ENCODE assay signal across 16 cellular contexts in the genomic region with DNA sequence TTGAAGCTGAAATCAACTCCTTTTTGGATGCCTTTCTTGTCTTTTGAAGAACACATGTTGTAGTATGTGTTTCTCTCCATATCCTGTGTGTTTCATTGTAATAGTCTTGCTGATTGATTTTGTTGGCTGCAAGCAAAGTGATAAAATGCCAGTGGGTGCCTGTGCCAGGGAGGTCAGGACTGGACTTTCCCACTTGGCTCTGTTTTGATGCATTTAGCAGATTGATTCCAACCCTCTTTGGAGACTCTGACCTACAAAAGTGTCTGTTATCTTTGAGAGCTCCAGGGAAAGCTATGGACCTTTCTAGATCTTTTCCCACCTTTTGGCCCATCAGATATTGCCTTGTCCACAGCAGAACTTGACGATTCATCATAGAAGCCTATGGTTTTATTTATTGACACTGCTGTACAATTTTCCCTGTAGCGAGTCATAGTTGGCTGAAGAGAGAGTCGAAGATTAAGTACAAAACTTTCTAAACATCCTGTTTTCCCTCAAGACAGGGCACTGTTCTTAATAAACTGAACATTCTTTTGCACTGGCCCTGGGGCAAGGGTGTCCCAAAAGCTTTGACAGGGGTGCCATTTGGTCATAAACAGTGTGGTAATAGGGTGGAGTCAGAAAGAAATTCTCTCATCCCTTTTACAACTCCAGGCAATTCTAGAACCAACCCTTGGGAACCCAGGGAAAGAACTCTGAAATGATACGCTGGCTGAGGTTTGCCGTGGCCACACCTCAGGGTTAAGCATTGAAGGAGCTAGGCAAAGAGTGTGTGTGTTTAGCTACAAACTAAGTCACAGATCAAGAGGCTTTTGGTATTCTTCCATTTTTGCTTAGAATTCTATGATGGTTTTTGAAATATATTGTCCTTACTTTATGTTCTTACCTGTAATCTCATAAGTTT. TPM values are rescaled to one million over a fixed set of nuclear protein-coding genes. Genes with fewer than 3 reads are reported as not detected.
DNase-seq lines count a peak whose midpoint lies in the region; ATAC-seq, FAIRE-seq and TF ChIP-seq lines count a peak whose summit lies in the region.
"Had no signal": no experiment of that assay in that cellular context is flagged by ENCODE, and none has a peak within 500 bp of the region (broad histone marks: within the 10 kb centered on the region; RNA-seq: fewer than 3 reads in every experiment).

No MANE protein-coding gene starts in this region.

- TF ChIP-seq POLR2A in HepG2 (IDR thresholded peaks at IDR 0.05; ENCODE audit: insufficient read depth in 1 of 2, low read depth in 2 of 2, low read length in 2 of 2) (no peak), GM12891 (IDR thresholded peaks at IDR 0.05; ENCODE audit: low read depth, low read length) (no peak)

- POLR2A ChIA-PET in HepG2 (lab: Yijun Ruan, JAX), result no interaction called here

- peaks cover 59% of the 10 kb centered on the region for H3K36me3 Mint-ChIP-seq in activated T-helper 2 cell treated with anti-CD3 and anti-CD28 coated beads, Interferon-gamma antibody, Interleukin-2, Interleukin-4, amounts not matched to agents 10 μg/mL and 5 μg/mL and 100 μg/mL, durations not matched to agents 14 hours and 24 hours and 36 hours (ENCODE audit: low read depth)
- peaks cover 31% of the 10 kb centered on the region for H3K36me3 Mint-ChIP-seq in type B pancreatic cell

- peaks cover 3 to 14% (median 11%) of the 10 kb centered on the region in 4 donors for H3K4me1 ChIP-seq in liver (ENCODE audit: control insufficient read depth in 4 of 4, insufficient read depth in 4 of 4, low read length in 3 of 4)
- no peaks in the 10 kb centered on the region for H3K4me1 ChIP-seq in HepG2 (ENCODE audit: insufficient read depth, low read length)
- H3K4me1 ChIP-seq in foreskin keratinocyte, result peaks cover 17% of the 10 kb centered on the region
- H3K4me1 ChIP-seq: uterus had no signal

- H3K9ac ChIP-seq in liver (ENCODE audit: low read depth in 1 of 2, low read length in 2 of 2) (no peak overlapping the region), HepG2 (ENCODE audit: insufficient read depth, low read depth, low read length) (no peak overlapping the region)
- H3K9ac ChIP-seq: BLaER1 treated with 17β-estradiol and CSF1 and Interleukin-3, amounts not matched to agents 10 nM and 100 nM had no signal

- H3K79me2 ChIP-seq in HepG2 (ENCODE audit: insufficient read depth, low read length), result peaks cover 67% of the 10 kb centered on the region

- H4K20me1 ChIP-seq in HepG2 (ENCODE audit: insufficient read depth, low read length), result no peaks in the 10 kb centered on the region

- no peaks in the 10 kb centered on the region for H3K27me3 Mint-ChIP-seq in activated T-helper 2 cell treated with anti-CD3 and anti-CD28 coated beads, Interferon-gamma antibody, Interleukin-2, Interleukin-4, amounts not matched to agents 10 μg/mL and 5 μg/mL and 100 μg/mL, durations not matched to agents 14 hours and 24 hours and 36 hours (ENCODE audit: low read depth)
- H3K27me3 Mint-ChIP-seq in type B pancreatic cell, result no peaks in the 10 kb centered on the region
- H3K27me3 Mint-ChIP-seq: activated CD4-positive, alpha-beta memory T cell treated with anti-CD3 and anti-CD28 coated beads, Interleukin-2, amount 10 ng/mL, durations not matched to agents 7 days and 5 days; naive B cell had no signal

- H3K36me3 ChIP-seq in liver (ENCODE audit: control insufficient read depth in 4 of 4, insufficient read depth in 3 of 4, low read depth in 1 of 4, low read length in 3 of 4) (peaks cover 0 to 1% (median 0%) of the 10 kb centered on the region in 4 donors), HepG2 (replicated peaks in 1 of 2; ENCODE audit: control insufficient read depth in 1 of 2, insufficient read depth in 2 of 2, low read length in 2 of 2) (peaks cover 4 to 16% of the 10 kb centered on the region in 2 experiments; a peak in 4 of 5 replicates)
- H3K36me3 ChIP-seq: uterus had no signal

- ATAC-seq in HepG2 (no peak), foreskin keratinocyte (peak; percentile 56), GM21786 (IDR thresholded peaks at IDR 0.05; ENCODE audit: unreplicated experiment) (no peak)

- H3K27me3 ChIP-seq in liver (ENCODE audit: control insufficient read depth in 4 of 4, insufficient read depth in 4 of 4, low read length in 3 of 4) (no peaks in the 10 kb centered on the region), HepG2 (ENCODE audit: control insufficient read depth in 1 of 2, insufficient read depth in 2 of 2, low read length in 2 of 2) (no peaks in the 10 kb centered on the region), foreskin keratinocyte (no peaks in the 10 kb centered on the region)
- H3K27me3 ChIP-seq: BLaER1 treated with 17β-estradiol and CSF1 and Interleukin-3, amounts not matched to agents 10 nM and 100 nM; spleen; uterus had no signal

- peaks cover 4% of the 10 kb centered on the region for H3K9me3 Mint-ChIP-seq in activated T-helper 2 cell treated with anti-CD3 and anti-CD28 coated beads, Interferon-gamma antibody, Interleukin-2, Interleukin-4, amounts not matched to agents 10 μg/mL and 5 μg/mL and 100 μg/mL, durations not matched to agents 14 hours and 24 hours and 36 hours
- peaks cover 8% of the 10 kb centered on the region for H3K9me3 Mint-ChIP-seq in type B pancreatic cell
- H3K9me3 Mint-ChIP-seq: activated CD4-positive, alpha-beta memory T cell treated with anti-CD3 and anti-CD28 coated beads, Interleukin-2, amount 10 ng/mL, durations not matched to agents 7 days and 5 days had no signal

- H2AFZ ChIP-seq in HepG2 (ENCODE audit: low read length), result no peak overlapping the region

- H3K27ac Mint-ChIP-seq in activated T-helper 2 cell treated with anti-CD3 and anti-CD28 coated beads, Interferon-gamma antibody, Interleukin-2, Interleukin-4, amounts not matched to agents 10 μg/mL and 5 μg/mL and 100 μg/mL, durations not matched to agents 14 hours and 24 hours and 36 hours, result peak overlapping the region; percentile 67
- H3K27ac Mint-ChIP-seq in type B pancreatic cell, result peak overlapping the region; percentile 33
- H3K27ac Mint-ChIP-seq: naive B cell had no signal

- TF ChIP-seq RAD21 in liver (IDR thresholded peaks at IDR 0.05) (peak; percentile 46 to 53), HepG2 (CRISPR knock-in tag; IDR thresholded peaks at IDR 0.05) (no peak)

- TF ChIP-seq CTCF in liver (IDR thresholded peaks at IDR 0.05; ENCODE audit: low read depth, low read length, missing input control), result no peak
- no peak for TF ChIP-seq CTCF in HepG2 (CRISPR knock-in tag; IDR thresholded peaks at IDR 0.05)
- no peak for TF ChIP-seq CTCF in foreskin keratinocyte (conservative IDR thresholded peaks at IDR 0.05)
- TF ChIP-seq CTCF in type B pancreatic cell (conservative IDR thresholded peaks at IDR 0.05), result no peak

- DNase-seq in HepG2 (ENCODE audit: low spot score) (no peak), foreskin keratinocyte (peak in 1 of 2 donors; percentile 29), type B pancreatic cell (ENCODE audit: extremely low spot score, unreplicated experiment) (no peak), GM12891 (ENCODE audit: insufficient read length, low spot score) (no peak), NAMALWA (ENCODE audit: low spot score) (no peak)
- no peak for DNase-seq in activated T-helper 2 cell treated with anti-CD3 and anti-CD28 coated beads, Interferon-gamma antibody, Interleukin-2, Interleukin-4, amounts not matched to agents 10 μg/mL and 5 μg/mL and 100 μg/mL, durations not matched to agents 14 hours and 24 hours and 36 hours (ENCODE audit: low spot score)
- DNase-seq: activated CD4-positive, alpha-beta memory T cell treated with anti-CD3 and anti-CD28 coated beads, Interleukin-2, amount 10 ng/mL, durations not matched to agents 7 days and 5 days; effector CD8-positive, alpha-beta T cell; naive B cell; NCI-H2171 treated with DMSO at 0.1 percent for 48 hours; spleen; uterus had no signal

- no peak overlapping the region for H3K4me3 Mint-ChIP-seq in activated T-helper 2 cell treated with anti-CD3 and anti-CD28 coated beads, Interferon-gamma antibody, Interleukin-2, Interleukin-4, amounts not matched to agents 10 μg/mL and 5 μg/mL and 100 μg/mL, durations not matched to agents 14 hours and 24 hours and 36 hours (ENCODE audit: low read depth)
- H3K4me3 Mint-ChIP-seq in type B pancreatic cell, result no peak overlapping the region
- H3K4me3 Mint-ChIP-seq: activated CD4-positive, alpha-beta memory T cell treated with anti-CD3 and anti-CD28 coated beads, Interleukin-2, amount 10 ng/mL, durations not matched to agents 7 days and 5 days; naive B cell had no signal

- H3K4me2 ChIP-seq in HepG2 (ENCODE audit: low read depth, low read length), result no peak overlapping the region

- WGBS in liver, result 52% methylated on average over 5 of the region's 5 CpGs
- 92% methylated on average over 5 of the region's 5 CpGs for WGBS in HepG2 (ENCODE audit: low lambda C conversion rate)

- H3K4me1 Mint-ChIP-seq in activated T-helper 2 cell treated with anti-CD3 and anti-CD28 coated beads, Interferon-gamma antibody, Interleukin-2, Interleukin-4, amounts not matched to agents 10 μg/mL and 5 μg/mL and 100 μg/mL, durations not matched to agents 14 hours and 24 hours and 36 hours (ENCODE audit: low read depth), result peaks cover 39% of the 10 kb centered on the region
- H3K4me1 Mint-ChIP-seq in type B pancreatic cell (ENCODE audit: unreplicated experiment), result peaks cover 20% of the 10 kb centered on the region

- intact Hi-C loops in HepG2 (cut with micrococcal nuclease; ENCODE audit: unreplicated experiment), result no loop called here
- intact Hi-C loops in activated T-helper 2 cell treated with anti-CD3 and anti-CD28 coated beads, Interferon-gamma antibody, Interleukin-2, Interleukin-4, amounts not matched to agents 10 μg/mL and 5 μg/mL and 100 μg/mL, durations not matched to agents 14 hours and 24 hours and 36 hours (cut with micrococcal nuclease), result loop anchor here (1.0 to 2.0 kb wide), 2 partner anchors 37 to 51 kb away; no protein-coding TSS in a partner anchor

- FAIRE-seq in HepG2 (lab: Jason Lieb, UNC), result no peak
- no peak for FAIRE-seq in GM12891 (lab: Jason Lieb, UNC)

- TF ChIP-seq EP300 in HepG2 (IDR thresholded peaks at IDR 0.05; ENCODE audit: low read depth in 2 of 2, low read length in 2 of 2) (no peak), HepG2 (CRISPR knock-in tag; IDR thresholded peaks at IDR 0.05; ENCODE audit: borderline replicate concordance) (no peak)

- H3K27ac ChIP-seq in liver (ENCODE audit: low read depth in 1 of 2, low read length in 2 of 2), result peak overlapping the region in 1 of 2 donors; percentile 28
- no peak overlapping the region for H3K27ac ChIP-seq in HepG2 (ENCODE audit: extremely low read length, insufficient read depth, low read length)
- no peak overlapping the region for H3K27ac ChIP-seq in foreskin keratinocyte
- H3K27ac ChIP-seq: BLaER1 treated with 17β-estradiol and CSF1 and Interleukin-3, amounts not matched to agents 10 nM and 100 nM; uterus had no signal

- in situ Hi-C loops in HepG2 (cut with HindIII; ENCODE audit: extremely low pct_ligation_motif_present, low pct_unique_long_range_greater_than_20kb), result no loop called here

- H3K9me3 ChIP-seq in liver (ENCODE audit: control insufficient read depth in 4 of 4, low read length in 3 of 4) (no peaks in the 10 kb centered on the region), HepG2 (ENCODE audit: low read length) (no peaks in the 10 kb centered on the region)
- H3K9me3 ChIP-seq: spleen, uterus had no signal

- no TSS peak for BruUV-seq in HepG2 (replicated peaks; lab: Mats Ljungman, UMichigan)

- H3K4me3 ChIP-seq in liver (ENCODE audit: low read depth in 1 of 3, low read length in 3 of 3), result no peak overlapping the region
- no peak overlapping the region for H3K4me3 ChIP-seq in HepG2 (replicated peaks in 1 of 3; ENCODE audit: insufficient read depth in 1 of 3, low read depth in 2 of 3, low read length in 3 of 3)
- H3K4me3 ChIP-seq: BLaER1 treated with 17β-estradiol and CSF1 and Interleukin-3, amounts not matched to agents 10 nM and 100 nM; HAP-1; spleen; uterus had no signal

- CTCF ChIA-PET in HepG2 (lab: Yijun Ruan, JAX; ENCODE audit: low intra/inter-chr PET ratio, low total read pairs), result no interaction called here

RNA-seq across cellular contexts. Expression of gene E2F3, which starts 53.7 kb away (rescaled TPM):
- total RNA-seq in liver (1 to 10 TPM; 1.6 to 5.0 TPM), HepG2 (2016; rRNA removed; fragmentation: Illumina TruSeq; extraction: Trizol) (12.7 and 14.2 TPM in 2 replicates), foreskin keratinocyte (11.7 and 13.1 TPM in 2 replicates), type B pancreatic cell (ENCODE audit: low replicate concordance) (13.7 and 21.0 TPM in 2 replicates)
- polyA plus RNA-seq in liver (1 to 10 TPM; 1.4 to 2.2 TPM), HepG2 (2011; rRNA removed) (6.9 and 8.5 TPM in 2 replicates), foreskin keratinocyte (3.6 and 4.4 TPM in 2 replicates)
- total RNA-seq in HepG2 (2016; cell fraction: cytosol; rRNA removed; fragmentation: Illumina TruSeq; extraction: Trizol; ENCODE audit: low read depth), result 3.9 and 4.1 TPM in 2 replicates
- total RNA-seq in HepG2 (2016; cell fraction: insoluble cytoplasmic fraction; rRNA removed; fragmentation: Illumina TruSeq; extraction: Trizol), result 12.3 and 12.7 TPM in 2 replicates
- 7.4 and 7.6 TPM in 2 replicates for total RNA-seq in HepG2 (2016; cell fraction: membrane; rRNA removed; fragmentation: Illumina TruSeq; extraction: Trizol)
- total RNA-seq in HepG2 (2016; cell fraction: nucleus; rRNA removed; fragmentation: Illumina TruSeq; extraction: Trizol), result 18.9 and 19.8 TPM in 2 replicates
- 3.5 and 4.6 TPM in 2 replicates for polyA plus RNA-seq in HepG2 (2011; cell fraction: cytosol; rRNA removed)
- 11.4 and 11.9 TPM in 2 replicates for polyA plus RNA-seq in HepG2 (2011; cell fraction: nucleus; rRNA removed)
- polyA plus RNA-seq in HepG2 (2012), result 6.5 TPM in 2 replicates
- polyA plus RNA-seq in HepG2 (2016; cell fraction: cytosol; fragmentation: Illumina TruSeq; extraction: Trizol; ENCODE audit: low read depth), result 0.54 and 0.65 TPM in 2 replicates
- 14.7 and 15.7 TPM in 2 replicates for polyA plus RNA-seq in HepG2 (2016; cell fraction: insoluble cytoplasmic fraction; fragmentation: Illumina TruSeq; extraction: Trizol; ENCODE audit: low read depth)
- polyA plus RNA-seq in HepG2 (2016; cell fraction: membrane; fragmentation: Illumina TruSeq; extraction: Trizol; ENCODE audit: low read depth), result 3.0 and 3.5 TPM in 2 replicates
- 42.2 and 42.9 TPM in 2 replicates for polyA plus RNA-seq in HepG2 (2016; cell fraction: nucleus; fragmentation: Illumina TruSeq; extraction: Trizol; ENCODE audit: insufficient read depth, low read depth)
- polyA minus RNA-seq in HepG2 (2011; rRNA and poly(A)+ RNA removed; ENCODE audit: low replicate concordance), result 5.7 and 12.9 TPM in 2 replicates
- polyA minus RNA-seq in HepG2 (2011; cell fraction: cytosol; rRNA and poly(A)+ RNA removed), result 6.1 and 6.4 TPM in 2 replicates
- 10.7 TPM in 2 replicates for polyA minus RNA-seq in HepG2 (2011; cell fraction: nucleus; rRNA and poly(A)+ RNA removed)
- total RNA-seq in activated T-helper 2 cell treated with anti-CD3 and anti-CD28 coated beads, Interferon-gamma antibody, Interleukin-2, Interleukin-4, amounts not matched to agents 10 μg/mL and 5 μg/mL and 100 μg/mL, durations not matched to agents 14 hours and 24 hours and 36 hours, result 27.9 TPM in 2 replicates
- polyA plus RNA-seq in GM12891 (2012; ENCODE audit: low read depth, missing spikeins), result 3.8 TPM
